Comparison of ENCODE assay signal across 11 cellular contexts in genomic region chr19:51316688-51317087, GRCh38. TPM values are rescaled to one million over a fixed set of nuclear protein-coding genes. Genes with fewer than 3 reads are reported as not detected.
"Had no signal": no experiment of that assay in that cellular context is flagged by ENCODE, and none has a peak within 500 bp of the region (broad histone marks: within the 10 kb centered on the region; RNA-seq: fewer than 3 reads in every experiment).

No MANE protein-coding gene starts in this region.

- DNase-seq: GM23248, Karpas-422, KBM-7 had no signal

- H3K9me3 ChIP-seq: HAP-1 had no signal

- H3K4me1 ChIP-seq: HAP-1 had no signal

- ATAC-seq: HCT116, HepG2 had no signal

- H3K4me2 ChIP-seq: KMS-11 had no signal

- H3K4me3 Mint-ChIP-seq: IgD-negative memory B cell had no signal

- H2AFZ ChIP-seq: GM23248 had no signal

- H3K4me3 ChIP-seq: GM23248, HAP-1 had no signal

- H3K27ac ChIP-seq: GM23248, HL-60, KMS-11 had no signal

- H3K27ac Mint-ChIP-seq: IgD-negative memory B cell had no signal

- H3K36me3 ChIP-seq: HAP-1 had no signal

RNA-seq across cellular contexts. Expression of gene IGLON5, which starts 5.2 kb away (rescaled TPM):
- total RNA-seq: GM23248, HT1080 had no signal
- polyA plus RNA-seq: GM23248, IgD-negative memory B cell had no signal

RNA-seq across cellular contexts. Expression of gene CLDND2, which starts 52.1 kb away (rescaled TPM):
- total RNA-seq: GM23248, HT1080 had no signal
- polyA plus RNA-seq: IgD-negative memory B cell had no signal

RNA-seq across cellular contexts. Expression of gene NKG7, which starts 55.8 kb away (rescaled TPM):
- total RNA-seq: GM23248, H1, HepG2, HT1080 had no signal
- polyA plus RNA-seq: GM23248, H1 had no signal
